Comparison of ENCODE assay signal across 10 cellular contexts in the genomic region with DNA sequence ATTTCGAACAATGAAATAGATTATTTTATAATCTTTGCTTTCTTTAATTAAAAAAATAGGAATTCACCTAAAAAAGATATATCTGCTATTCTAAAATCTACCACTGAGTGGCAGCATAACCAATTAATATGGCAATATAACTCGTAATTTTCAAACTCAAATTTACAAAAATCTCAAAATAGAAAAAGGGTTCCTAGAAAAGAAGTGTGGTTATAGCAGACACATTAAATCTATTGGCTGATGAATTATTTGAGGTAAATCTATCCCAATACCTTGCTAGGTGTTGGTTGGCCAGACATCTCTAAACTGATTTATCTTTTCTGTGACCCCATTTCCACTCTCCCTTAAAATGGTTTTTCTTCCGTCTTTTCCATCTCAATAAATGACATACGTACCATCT. TPM values are rescaled to one million over a fixed set of nuclear protein-coding genes. Genes with fewer than 3 reads are reported as not detected.
DNase-seq lines count a peak whose midpoint lies in the region; ATAC-seq, FAIRE-seq and TF ChIP-seq lines count a peak whose summit lies in the region.
"Had no signal": no experiment of that assay in that cellular context is flagged by ENCODE, and none has a peak within 500 bp of the region (broad histone marks: within the 10 kb centered on the region; RNA-seq: fewer than 3 reads in every experiment).

No MANE protein-coding gene starts in this region.

- intact Hi-C loops in esophagus muscularis mucosa (cut with DNase I): loop anchor here (1.0 kb wide), 1 partner anchor 83 kb away; no protein-coding TSS in a partner anchor
- intact Hi-C loops in activated naive CD4-positive, alpha-beta T cell treated with anti-CD3 and anti-CD28 coated beads for 36 hours (cut with micrococcal nuclease): loop anchor here (1.0 to 5.0 kb wide), 4 partner anchors 32 to 284 kb away; no protein-coding TSS in a partner anchor

- TF ChIP-seq POLR2A in esophagus muscularis mucosa (IDR thresholded peaks at IDR 0.05; ENCODE audit: low read depth): no peak

- WGBS in esophagus muscularis mucosa: 10% methylated on average over 4 of the region's 4 CpGs

- TF ChIP-seq EP300 in esophagus muscularis mucosa (IDR thresholded peaks at IDR 0.05): no peak

- H3K36me3 ChIP-seq in esophagus muscularis mucosa: no peaks in the 10 kb centered on the region

- peak; percentile 50 for TF ChIP-seq CTCF in GM10266 (IDR thresholded peaks at IDR 0.05; ENCODE audit: control insufficient read depth, insufficient read depth, low read depth, missing control alignments)
- TF ChIP-seq CTCF in esophagus muscularis mucosa (IDR thresholded peaks at IDR 0.05): peak; percentile 55 to 71 (median 64)
- peak; percentile 42 for TF ChIP-seq CTCF in retinal pigment epithelial cell (conservative IDR thresholded peaks at IDR 0.05; ENCODE audit: low read depth, low read length)

- H3K9me3 Mint-ChIP-seq in activated naive CD4-positive, alpha-beta T cell treated with anti-CD3 and anti-CD28 coated beads for 36 hours: no peaks in the 10 kb centered on the region
- H3K9me3 Mint-ChIP-seq: stimulated activated naive CD8-positive, alpha-beta T cell treated with anti-CD3 and anti-CD28 coated beads, Interleukin-15, amount 100 ng/mL, for 72 hours had no signal

- H3K4me1 ChIP-seq in esophagus muscularis mucosa: peaks cover 0 to 7% (median 0%) of the 10 kb centered on the region in 4 donors

- H3K27me3 Mint-ChIP-seq in activated naive CD4-positive, alpha-beta T cell treated with anti-CD3 and anti-CD28 coated beads for 36 hours (ENCODE audit: low read depth): peaks cover 3% of the 10 kb centered on the region

- H3K4me1 Mint-ChIP-seq in activated naive CD4-positive, alpha-beta T cell treated with anti-CD3 and anti-CD28 coated beads for 36 hours (ENCODE audit: low read depth): no peaks in the 10 kb centered on the region

- H3K4me3 ChIP-seq in esophagus muscularis mucosa: no peak overlapping the region
- H3K4me3 ChIP-seq in retinal pigment epithelial cell (ENCODE audit: low read length): no peak overlapping the region

- H3K27ac ChIP-seq in esophagus muscularis mucosa (replicated peaks in 1 of 4): no peak overlapping the region

- DNase-seq in GM10266 (ENCODE audit: extremely low spot score) (peak; percentile 11), NCI-H748 (lab: John Stamatoyannopoulos, UW; ENCODE audit: unreplicated experiment) (peak; percentile 16), esophagus muscularis mucosa (ENCODE audit: extremely low spot score) (no peak), retinal pigment epithelial cell (ENCODE audit: low read depth) (no peak), urothelium cell line (ENCODE audit: low spot score) (no peak)
- DNase-seq in activated naive CD4-positive, alpha-beta T cell treated with anti-CD3 and anti-CD28 coated beads for 36 hours: no peak
- DNase-seq: NCI-H187 treated with DMSO at 0.1 percent for 48 hours; stimulated activated naive CD8-positive, alpha-beta T cell treated with anti-CD3 and anti-CD28 coated beads, Interleukin-15, amount 100 ng/mL, for 72 hours had no signal

- H3K4me3 Mint-ChIP-seq in activated naive CD4-positive, alpha-beta T cell treated with anti-CD3 and anti-CD28 coated beads for 36 hours: no peak overlapping the region
- H3K4me3 Mint-ChIP-seq: stimulated activated naive CD8-positive, alpha-beta T cell treated with anti-CD3 and anti-CD28 coated beads, Interleukin-15, amount 100 ng/mL, for 72 hours had no signal

- H3K27ac Mint-ChIP-seq in activated naive CD4-positive, alpha-beta T cell treated with anti-CD3 and anti-CD28 coated beads for 36 hours: no peak overlapping the region
- H3K27ac Mint-ChIP-seq: stimulated activated naive CD8-positive, alpha-beta T cell treated with anti-CD3 and anti-CD28 coated beads, Interleukin-15, amount 100 ng/mL, for 72 hours had no signal

- no peaks in the 10 kb centered on the region for H3K36me3 Mint-ChIP-seq in activated naive CD4-positive, alpha-beta T cell treated with anti-CD3 and anti-CD28 coated beads for 36 hours (ENCODE audit: low read depth)

- no peak for ATAC-seq in GM18517 (IDR thresholded peaks at IDR 0.05; ENCODE audit: unreplicated experiment)
- ATAC-seq in GM19467 (IDR thresholded peaks at IDR 0.05; ENCODE audit: unreplicated experiment): no peak
- ATAC-seq: stimulated activated naive CD8-positive, alpha-beta T cell treated with anti-CD3 and anti-CD28 coated beads, Interleukin-15, amount 100 ng/mL, for 72 hours had no signal

- CTCF ChIA-PET in activated naive CD4-positive, alpha-beta T cell treated with anti-CD3 and anti-CD28 coated beads for 36 hours (lab: Charles Lee): interaction anchor here (0.6 to 5.7 kb wide), 25 partner anchors 8 to 1359 kb away, joined by 3 to 80 read pairs (median 4); a partner anchor contains a TSS

- no peaks in the 10 kb centered on the region for H3K9me3 ChIP-seq in esophagus muscularis mucosa

- no peak for FAIRE-seq in urothelium cell line (lab: Jason Lieb, UNC)

- H3K27me3 ChIP-seq in esophagus muscularis mucosa: no peaks in the 10 kb centered on the region

RNA-seq across cellular contexts. Expression of a gene that starts 30.2 kb away (rescaled TPM):
- 1 to 10 TPM; 2.8 to 5.0 (median 4.1) TPM for total RNA-seq in esophagus muscularis mucosa
- total RNA-seq in activated naive CD4-positive, alpha-beta T cell treated with anti-CD3 and anti-CD28 coated beads for 36 hours: not detected

RNA-seq across cellular contexts. Expression of a gene that starts 40.6 kb away (rescaled TPM):
- 10 to 100 TPM; 31.8 to 46.5 (median 43.5) TPM for total RNA-seq in esophagus muscularis mucosa
- 10 to 100 TPM in 1 of 2 experiments, 1 to 10 TPM in 1; 9.0 to 10.3 TPM for total RNA-seq in activated naive CD4-positive, alpha-beta T cell treated with anti-CD3 and anti-CD28 coated beads for 36 hours

RNA-seq across cellular contexts. Expression of a gene that starts 52.4 kb away (rescaled TPM):
- total RNA-seq in esophagus muscularis mucosa: 10 to 100 TPM; 17.6 to 31.9 (median 27.3) TPM
- total RNA-seq in activated naive CD4-positive, alpha-beta T cell treated with anti-CD3 and anti-CD28 coated beads for 36 hours: 1 to 10 TPM; 1.4 to 1.6 TPM

Comparison
In these comparisons a context has a peak if more than half of its experiments do, and no peak if none do; other contexts are left out.
1. DNase-seq: peak in GM10266 (single experiment) and NCI-H748 (single experiment); none in esophagus muscularis mucosa (single experiment), retinal pigment epithelial cell (single experiment), urothelium cell line (single experiment) and activated naive CD4-positive, alpha-beta T cell treated with anti-CD3 and anti-CD28 coated beads for 36 hours (single experiment).
2. RNA of a gene that starts 52.4 kb away (total RNA-seq): 17.6 to 31.9 TPM in esophagus muscularis mucosa; 1.4 to 1.6 TPM in activated naive CD4-positive, alpha-beta T cell treated with anti-CD3 and anti-CD28 coated beads for 36 hours; every median in the first group is over 4 times any median in the second.
3. Peak in every context shown above with its lines, with median percentiles within 50 percentile points of each other: CTCF ChIP-seq.